16 cellular contexts compared by ENCODE assay signal in the genomic region with DNA sequence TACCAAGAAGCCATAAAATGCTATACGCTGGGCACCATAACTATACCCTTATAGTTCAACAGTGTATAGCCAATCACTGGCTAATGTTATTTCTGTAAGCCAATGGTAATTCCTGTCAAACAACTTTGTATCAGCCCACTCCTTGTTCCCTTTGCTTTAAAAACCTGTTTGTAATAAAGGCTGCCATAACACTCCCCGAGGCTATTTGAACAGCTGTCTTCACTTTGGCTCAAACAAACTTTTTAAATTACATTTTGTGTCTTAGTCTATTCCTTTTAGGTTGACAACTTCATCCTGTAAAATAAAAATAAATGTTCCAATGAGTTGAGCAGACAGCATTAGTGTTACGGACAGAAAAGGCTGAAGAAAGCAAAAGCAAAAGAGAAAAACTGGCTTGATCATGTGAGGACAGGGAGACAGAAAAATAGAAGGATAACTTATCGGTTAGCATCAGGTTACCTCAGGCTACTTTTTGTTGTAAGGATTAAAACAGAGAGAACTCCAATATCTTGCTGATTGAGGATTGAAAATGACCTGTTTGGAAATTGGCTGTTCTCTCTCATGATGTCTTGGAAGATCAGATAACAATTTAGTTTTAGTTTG.
A peak's percentile ranks its signal among the peaks of the same experiment; 100 is the strongest.
DNase-seq lines count a peak whose midpoint lies in the region; ATAC-seq and TF ChIP-seq lines count a peak whose summit lies in the region.
"Had no signal": no experiment of that assay in that cellular context is flagged by ENCODE, and none has a peak within 500 bp of the region (broad histone marks: within the 10 kb centered on the region; RNA-seq: fewer than 3 reads in every experiment).

No MANE protein-coding gene starts in this region.

- no peak for ATAC-seq in activated T-helper 17 cell treated with anti-CD3 and anti-CD28 coated beads, Interleukin-2, amount 50 U/mL, for 72 hours (replicated peaks)
- ATAC-seq: left colon had no signal

- peaks cover 1% of the 10 kb centered on the region for H3K36me3 Mint-ChIP-seq in chondrocyte (ENCODE audit: low read depth)
- H3K36me3 Mint-ChIP-seq in activated T-helper 17 cell treated with anti-CD3 and anti-CD28 coated beads, Interleukin-2, amount 50 U/mL, for 72 hours (ENCODE audit: low read depth): no peaks in the 10 kb centered on the region
- no peaks in the 10 kb centered on the region for H3K36me3 Mint-ChIP-seq in activated CD4-positive, alpha-beta T cell treated with anti-CD3 and anti-CD28 coated beads, Interleukin-2, amount 10 ng/mL, durations not matched to agents 7 days and 5 days (ENCODE audit: low read depth)

- H3K4me3 Mint-ChIP-seq in chondrocyte (ENCODE audit: unreplicated experiment): peak overlapping the region; percentile 1
- no peak overlapping the region for H3K4me3 Mint-ChIP-seq in activated T-helper 17 cell treated with anti-CD3 and anti-CD28 coated beads, Interleukin-2, amount 50 U/mL, for 72 hours
- H3K4me3 Mint-ChIP-seq in activated CD4-positive, alpha-beta T cell treated with anti-CD3 and anti-CD28 coated beads, Interleukin-2, amount 10 ng/mL, durations not matched to agents 7 days and 5 days: no peak overlapping the region

- TF ChIP-seq CTCF in chondrocyte (IDR thresholded peaks at IDR 0.05): no peak

- DNase-seq in EH (ENCODE audit: low read depth): peak; percentile 24
- DNase-seq in NCI-H2081 treated with DMSO at 0.1 percent for 48 hours (lab: John Stamatoyannopoulos, UW): peak; percentile 32
- DNase-seq in chondrocyte (ENCODE audit: low spot score): no peak
- DNase-seq in iris pigment epithelial cell (ENCODE audit: low read depth): peak; percentile 33
- DNase-seq in NAMALWA (ENCODE audit: low spot score): no peak
- DNase-seq in activated CD4-positive, alpha-beta T cell treated with anti-CD3 and anti-CD28 coated beads, Interleukin-2, amount 10 ng/mL, durations not matched to agents 7 days and 5 days: no peak
- DNase-seq in SIG-M5 treated with dmso at 0.1 percent for 504 hours (lab: John Stamatoyannopoulos, UW; ENCODE audit: unreplicated experiment): no peak
- DNase-seq: activated CD4-positive, alpha-beta T cell treated with anti-CD3 and anti-CD28 coated beads for 48 hours; activated CD8-positive, alpha-beta memory T cell treated with anti-CD3 and anti-CD28 coated beads, Interleukin-2, amount 50 U/mL, for 4 hours; dermis blood vessel endothelial cell; DND-41; left colon; NCI-H2107; NCI-H526 treated with DMSO at 0.1 percent for 48 hours; Peyer's patch had no signal

- POLR2A ChIA-PET in activated CD4-positive, alpha-beta T cell treated with anti-CD3 and anti-CD28 coated beads, Interleukin-2, amount 10 ng/mL, durations not matched to agents 7 days and 5 days (lab: Charles Lee): no interaction called here

- no peak overlapping the region for H3K27ac Mint-ChIP-seq in chondrocyte (ENCODE audit: unreplicated experiment)
- no peak overlapping the region for H3K27ac Mint-ChIP-seq in activated T-helper 17 cell treated with anti-CD3 and anti-CD28 coated beads, Interleukin-2, amount 50 U/mL, for 72 hours
- H3K27ac Mint-ChIP-seq in activated CD4-positive, alpha-beta T cell treated with anti-CD3 and anti-CD28 coated beads, Interleukin-2, amount 10 ng/mL, durations not matched to agents 7 days and 5 days: no peak overlapping the region

- CTCF ChIA-PET in activated CD4-positive, alpha-beta T cell treated with anti-CD3 and anti-CD28 coated beads, Interleukin-2, amount 10 ng/mL, durations not matched to agents 7 days and 5 days (lab: Charles Lee): no interaction called here

- H3K9me3 Mint-ChIP-seq in chondrocyte (ENCODE audit: low read depth): peaks cover 3% of the 10 kb centered on the region
- H3K9me3 Mint-ChIP-seq in activated T-helper 17 cell treated with anti-CD3 and anti-CD28 coated beads, Interleukin-2, amount 50 U/mL, for 72 hours: peaks cover 9% of the 10 kb centered on the region
- H3K9me3 Mint-ChIP-seq in activated CD4-positive, alpha-beta T cell treated with anti-CD3 and anti-CD28 coated beads, Interleukin-2, amount 10 ng/mL, durations not matched to agents 7 days and 5 days: peaks cover 2% of the 10 kb centered on the region

- peaks cover 11% of the 10 kb centered on the region for H3K4me1 Mint-ChIP-seq in chondrocyte (ENCODE audit: low read depth)
- no peaks in the 10 kb centered on the region for H3K4me1 Mint-ChIP-seq in activated T-helper 17 cell treated with anti-CD3 and anti-CD28 coated beads, Interleukin-2, amount 50 U/mL, for 72 hours
- H3K4me1 Mint-ChIP-seq in activated CD4-positive, alpha-beta T cell treated with anti-CD3 and anti-CD28 coated beads, Interleukin-2, amount 10 ng/mL, durations not matched to agents 7 days and 5 days: no peaks in the 10 kb centered on the region

- H3K27me3 Mint-ChIP-seq in chondrocyte (ENCODE audit: low read depth): peaks cover under 1% of the 10 kb centered on the region
- peaks cover 7% of the 10 kb centered on the region for H3K27me3 Mint-ChIP-seq in activated T-helper 17 cell treated with anti-CD3 and anti-CD28 coated beads, Interleukin-2, amount 50 U/mL, for 72 hours
- H3K27me3 Mint-ChIP-seq in activated CD4-positive, alpha-beta T cell treated with anti-CD3 and anti-CD28 coated beads, Interleukin-2, amount 10 ng/mL, durations not matched to agents 7 days and 5 days: no peaks in the 10 kb centered on the region

Comparison
In these comparisons a context has a peak if more than half of its experiments do, and no peak if none do; other contexts are left out.
1. DNase-seq: peak in EH (single experiment), NCI-H2081 treated with DMSO at 0.1 percent for 48 hours (single experiment) and iris pigment epithelial cell (single experiment); none in chondrocyte (single experiment), NAMALWA (single experiment), activated CD4-positive, alpha-beta T cell treated with anti-CD3 and anti-CD28 coated beads, Interleukin-2, amount 10 ng/mL, durations not matched to agents 7 days and 5 days (single experiment) and SIG-M5 treated with dmso at 0.1 percent for 504 hours (single experiment).